15 cellular contexts compared by ENCODE assay signal in genomic region chr7:73319541-73319940, GRCh38. TPM values are rescaled to one million over a fixed set of nuclear protein-coding genes. Genes with fewer than 3 reads are reported as not detected.
"Had no signal": no experiment of that assay in that cellular context is flagged by ENCODE, and none has a peak within 500 bp of the region (broad histone marks: within the 10 kb centered on the region; RNA-seq: fewer than 3 reads in every experiment).

No MANE protein-coding gene starts in this region.

RNA-seq across cellular contexts. Expression of gene TRIM50, which starts 8.3 kb away (rescaled TPM):
- total RNA-seq: glomerular endothelial cell, lung microvascular endothelial cell, natural killer cell, neural crest cell, right atrium auricular region, smooth muscle cell had no signal
- polyA plus RNA-seq: smooth muscle cell had no signal

RNA-seq across cellular contexts. Expression of gene FKBP6, which starts 8.4 kb away (rescaled TPM):
- total RNA-seq: glomerular endothelial cell, heart right ventricle, left ventricle myocardium inferior, lung microvascular endothelial cell, mesenteric fat pad, mucosa of descending colon, natural killer cell, neural crest cell, occipital lobe, right atrium auricular region, smooth muscle cell, suprapubic skin, tibial nerve, urinary bladder had no signal
- polyA plus RNA-seq: esophagus, heart right ventricle, smooth muscle cell, urinary bladder had no signal
